Comparison of ENCODE assay signal across 15 cellular contexts in genomic region chr1:15290382-15290781, GRCh38. TPM values are rescaled to one million over a fixed set of nuclear protein-coding genes. Genes with fewer than 3 reads are reported as not detected.
DNase-seq lines count a peak whose midpoint lies in the region; ATAC-seq, FAIRE-seq and TF ChIP-seq lines count a peak whose summit lies in the region.
"Had no signal": no experiment of that assay in that cellular context is flagged by ENCODE, and none has a peak within 500 bp of the region (broad histone marks: within the 10 kb centered on the region; RNA-seq: fewer than 3 reads in every experiment).

No MANE protein-coding gene starts in this region.

- TF ChIP-seq POLR2A in A549 (IDR thresholded peaks at IDR 0.05; ENCODE audit: low read length) (no peak), gastrocnemius medialis (IDR thresholded peaks at IDR 0.05) (no peak)

- H3K4me2 ChIP-seq in A549: no peak overlapping the region
- no peak overlapping the region for H3K4me2 ChIP-seq in fibroblast of lung (ENCODE audit: extremely low read depth, insufficient read depth, low read length)

- 75% methylated on average over 9 of the region's 9 CpGs for WGBS in A549 (ENCODE audit: missing lambda C conversion rate)

- H2AFZ ChIP-seq in fibroblast of lung (ENCODE audit: low read length): no peak overlapping the region

- H3K27ac Mint-ChIP-seq in activated T-cell treated with anti-CD3 and anti-CD28 coated beads, Interleukin-2, amount 50 U/mL, for 24 hours: peak overlapping the region; percentile 24
- H3K27ac Mint-ChIP-seq: activated B cell treated with CpG ODN at 0.5 μM for 24 hours; CD4-positive, alpha-beta T cell; endodermal cell had no signal

- no peak overlapping the region for H3K9ac ChIP-seq in fibroblast of lung (ENCODE audit: insufficient read depth, low read length)

- in situ Hi-C loops in gastrocnemius medialis (cut with MboI; ENCODE audit: low sequenced_read_pairs in 4 of 4): no loop called here

- POLR2A ChIA-PET in A549 (lab: Yijun Ruan, JAX): no interaction called here

- DNase-seq in A549 (ENCODE audit: low read depth in 1 of 2, low spot score in 1 of 2) (peak in 1 of 2 experiments; percentile 63), EH (ENCODE audit: low read depth) (peak; percentile 64), fibroblast of lung (ENCODE audit: low read depth in 2 of 2) (peak; percentile 76 to 92), gastrocnemius medialis (no peak), NCI-H1694 treated with DMSO at 0.1 percent for 48 hours (lab: John Stamatoyannopoulos, UW) (no peak), DMS 273 (lab: John Stamatoyannopoulos, UW; ENCODE audit: unreplicated experiment) (no peak)
- DNase-seq in activated T-cell treated with anti-CD3 and anti-CD28 coated beads, Interleukin-2, amount 50 U/mL, for 24 hours: no peak
- DNase-seq: activated B cell treated with CpG ODN at 0.5 μM for 24 hours; CD4-positive, alpha-beta T cell; endodermal cell; hippocampal formation; NCI-H1417; NCI-H748 treated with DMSO at 0.1 percent for 48 hours; SJCRH30 had no signal

- peaks cover 12% of the 10 kb centered on the region for H3K4me1 Mint-ChIP-seq in activated T-cell treated with anti-CD3 and anti-CD28 coated beads, Interleukin-2, amount 50 U/mL, for 24 hours (ENCODE audit: low read depth)
- H3K4me1 Mint-ChIP-seq: activated B cell treated with CpG ODN at 0.5 μM for 24 hours, endodermal cell had no signal

- no peaks in the 10 kb centered on the region for H3K36me3 ChIP-seq in fibroblast of lung (ENCODE audit: control insufficient read depth, insufficient read depth, low read length)
- H3K36me3 ChIP-seq in gastrocnemius medialis: no peaks in the 10 kb centered on the region
- H3K36me3 ChIP-seq: SJCRH30 had no signal

- no peak for FAIRE-seq in A549 (lab: Jason Lieb, UNC)

- TF ChIP-seq EP300 in A549 (IDR thresholded peaks at IDR 0.05): peak in 1 of 2 experiments; percentile 36; a peak in 1 of 5 replicates

- peaks cover 8% of the 10 kb centered on the region; the same call in 2 of the 3 replicates for H3K4me1 ChIP-seq in A549
- H3K4me1 ChIP-seq in fibroblast of lung (ENCODE audit: control insufficient read depth, extremely low read depth, insufficient read depth, low read length): no peaks in the 10 kb centered on the region
- no peaks in the 10 kb centered on the region for H3K4me1 ChIP-seq in gastrocnemius medialis
- H3K4me1 ChIP-seq: SJCRH30 had no signal

- H3K79me2 ChIP-seq in fibroblast of lung (ENCODE audit: control insufficient read depth, insufficient read depth, low read length): no peaks in the 10 kb centered on the region

- no peaks in the 10 kb centered on the region for H4K20me1 ChIP-seq in fibroblast of lung (ENCODE audit: control insufficient read depth, extremely low read depth, insufficient read depth, low read length)

- H3K4me3 Mint-ChIP-seq in activated T-cell treated with anti-CD3 and anti-CD28 coated beads, Interleukin-2, amount 50 U/mL, for 24 hours: no peak overlapping the region
- H3K4me3 Mint-ChIP-seq: activated B cell treated with CpG ODN at 0.5 μM for 24 hours; CD4-positive, alpha-beta T cell; endodermal cell had no signal

- ATAC-seq in A549 (peak; percentile 24 to 37; a peak in 2 of 6 replicates), gastrocnemius medialis (no peak), HG02588 (IDR thresholded peaks at IDR 0.05; ENCODE audit: unreplicated experiment) (no peak)

- TF ChIP-seq CTCF in A549 (IDR thresholded peaks at IDR 0.05) (no peak), fibroblast of lung (conservative IDR thresholded peaks at IDR 0.05 in 1 of 2, IDR thresholded peaks at IDR 0.05 in 1 of 2; ENCODE audit: low read depth in 1 of 2, low read length in 2 of 2) (no peak), gastrocnemius medialis (IDR thresholded peaks at IDR 0.05 in 4 of 5, conservative IDR thresholded peaks at IDR 0.05 in 1 of 5) (no peak)

- no peaks in the 10 kb centered on the region for H3K36me3 Mint-ChIP-seq in activated T-cell treated with anti-CD3 and anti-CD28 coated beads, Interleukin-2, amount 50 U/mL, for 24 hours (ENCODE audit: low read depth)

- CTCF ChIA-PET in A549 (lab: Yijun Ruan, JAX): interaction anchor here (0.7 to 2.6 kb wide), 6 partner anchors 8 to 162 kb away, joined by 3 to 12 read pairs (median 6); no protein-coding TSS in a partner anchor

- H3K27me3 ChIP-seq in fibroblast of lung (ENCODE audit: control insufficient read depth, insufficient read depth, low read length) (peaks cover 3% of the 10 kb centered on the region), gastrocnemius medialis (no peaks in the 10 kb centered on the region)
- H3K27me3 ChIP-seq: SJCRH30 had no signal

- H3K4me3 ChIP-seq in A549: no peak overlapping the region
- no peak overlapping the region for H3K4me3 ChIP-seq in fibroblast of lung (replicated peaks in 1 of 4; ENCODE audit: control extremely low read depth in 1 of 4, insufficient read depth in 1 of 4, low read depth in 3 of 4, low read length in 4 of 4)
- no peak overlapping the region for H3K4me3 ChIP-seq in gastrocnemius medialis
- H3K4me3 ChIP-seq: SJCRH30 had no signal

- peaks cover 27% of the 10 kb centered on the region for H3K27me3 Mint-ChIP-seq in activated T-cell treated with anti-CD3 and anti-CD28 coated beads, Interleukin-2, amount 50 U/mL, for 24 hours
- H3K27me3 Mint-ChIP-seq: activated B cell treated with CpG ODN at 0.5 μM for 24 hours had no signal

- H3K9me3 ChIP-seq in A549 (no peaks in the 10 kb centered on the region; the same call in 2 of the 3 replicates), fibroblast of lung (ENCODE audit: control insufficient read depth, insufficient read depth, low read depth, low read length) (no peaks in the 10 kb centered on the region), gastrocnemius medialis (no peaks in the 10 kb centered on the region)
- H3K9me3 ChIP-seq: SJCRH30 had no signal

- intact Hi-C loops in gastrocnemius medialis (cut with DNase I; ENCODE audit: low total_unique reads): no loop called here

- H3K27ac ChIP-seq in A549 (peak overlapping the region; percentile 57 to 83; a peak in 5 of 6 replicates), fibroblast of lung (ENCODE audit: insufficient read depth, low read length) (no peak overlapping the region), gastrocnemius medialis (no peak overlapping the region)
- H3K27ac ChIP-seq: SJCRH30 had no signal

- no peaks in the 10 kb centered on the region for H3K9me3 Mint-ChIP-seq in activated T-cell treated with anti-CD3 and anti-CD28 coated beads, Interleukin-2, amount 50 U/mL, for 24 hours
- H3K9me3 Mint-ChIP-seq: endodermal cell had no signal

- no peak for TF ChIP-seq RAD21 in A549 (conservative IDR thresholded peaks at IDR 0.05 in 1 of 2, IDR thresholded peaks at IDR 0.05 in 1 of 2)

TF ChIP-seq in A549, 52 proteins besides CTCF, POLR2A, EP300 and RAD21 (continues in another document):
- no peak for TF ChIP-seq TFCP2L1 (CRISPR knock-in tag; IDR thresholded peaks at IDR 0.05)
- no peak for TF ChIP-seq RNF2 (IDR thresholded peaks at IDR 0.05; ENCODE audit: borderline replicate concordance, low read depth)
- no peak for TF ChIP-seq RFX5 (IDR thresholded peaks at IDR 0.05)
- TF ChIP-seq NFE2L2 (conservative IDR thresholded peaks at IDR 0.05; ENCODE audit: low read length): peak; percentile 25; the same call in 1 of the 2 replicates
- no peak for TF ChIP-seq KDM5A (IDR thresholded peaks at IDR 0.05)
- TF ChIP-seq HMGXB4 (CRISPR knock-in tag; IDR thresholded peaks at IDR 0.05; ENCODE audit: borderline replicate concordance): no peak
- TF ChIP-seq MAFK (IDR thresholded peaks at IDR 0.05; ENCODE audit: partially characterized antibody): peak; percentile 63
- no peak for TF ChIP-seq NPAS2 (CRISPR knock-in tag; IDR thresholded peaks at IDR 0.05; ENCODE audit: borderline replicate concordance)
- TF ChIP-seq FOSL2 (IDR thresholded peaks at IDR 0.05): no peak
- peak; percentile 65 for TF ChIP-seq FOSL2 (CRISPR knock-in tag; IDR thresholded peaks at IDR 0.05)
- TF ChIP-seq TP53 (CRISPR knock-in tag; IDR thresholded peaks at IDR 0.05): no peak
- no peak for TF ChIP-seq KDM1A (IDR thresholded peaks at IDR 0.05; ENCODE audit: low read depth)
- TF ChIP-seq E2F6 (IDR thresholded peaks at IDR 0.05; ENCODE audit: borderline replicate concordance, low read depth): no peak
- TF ChIP-seq JUNB (IDR thresholded peaks at IDR 0.05): no peak
- no peak for TF ChIP-seq CHD4 (IDR thresholded peaks at IDR 0.05; ENCODE audit: borderline replicate concordance)
- TF ChIP-seq NR3C1 (IDR thresholded peaks at IDR 0.05): no peak
- TF ChIP-seq CBX8 (IDR thresholded peaks at IDR 0.05): no peak
- no peak for TF ChIP-seq MAZ (IDR thresholded peaks at IDR 0.05; ENCODE audit: borderline replicate concordance, low read depth, low read length)
- TF ChIP-seq HOXB5 (CRISPR knock-in tag; IDR thresholded peaks at IDR 0.05): peak; percentile 73; the same call in 1 of the 2 replicates

RNA-seq across cellular contexts. Expression of gene FHAD1, which starts 43.4 kb away (rescaled TPM):
- polyA plus RNA-seq in A549 (2011; rRNA removed): 0.28 and 0.31 TPM in 2 replicates
- 0.30 TPM in 2 replicates for polyA plus RNA-seq in A549 (2012; cell fraction: cytosol; rRNA removed)
- polyA plus RNA-seq in A549 (2012; cell fraction: nucleus; rRNA removed): 0.30 and 0.49 TPM in 2 replicates
- 0.32 to 0.45 TPM (median 0.37 TPM) in 3 replicates for polyA plus RNA-seq in A549 (2017; fragmentation: RNase III; extraction: RNeasy Plus Mini Kit Qiagen cat#74134 plus additional on column Dnase treatment)
- 0.41 and 0.68 TPM in 2 replicates for polyA minus RNA-seq in A549 (2011; rRNA and poly(A)+ RNA removed)
- total RNA-seq in fibroblast of lung: 0.66 and 0.77 TPM in 2 replicates
- 0.09 and 0.37 TPM in 2 replicates for polyA plus RNA-seq in fibroblast of lung
- 0.19 and 0.37 TPM in 2 replicates for polyA plus RNA-seq in fibroblast of lung (2012)
- not detected in 2 replicates for polyA minus RNA-seq in fibroblast of lung (ENCODE audit: low replicate concordance)
- not detected for total RNA-seq in gastrocnemius medialis
- total RNA-seq: activated B cell treated with CpG ODN at 0.5 μM for 24 hours; CD4-positive, alpha-beta T cell had no signal

Comparison
In these comparisons a context has a peak if more than half of its experiments do, and no peak if none do; other contexts are left out.
1. ATAC-seq: peak in A549 (2 of 2); none in gastrocnemius medialis (0 of 2) and HG02588 (single experiment).
2. DNase-seq: peak in EH (single experiment) and fibroblast of lung (2 of 2); none in activated T-cell treated with anti-CD3 and anti-CD28 coated beads, Interleukin-2, amount 50 U/mL, for 24 hours (single experiment), gastrocnemius medialis (0 of 2), NCI-H1694 treated with DMSO at 0.1 percent for 48 hours (single experiment) and DMS 273 (single experiment).
3. H3K27ac ChIP-seq: peak in A549 (2 of 2); none in fibroblast of lung (single experiment) and gastrocnemius medialis (0 of 4).